Comparison of ENCODE assay signal across 2 cellular contexts in genomic region chr9:124377551-124377950, GRCh38.
TF ChIP-seq lines count a peak whose summit lies in the region.

No MANE protein-coding gene starts in this region.

TF ChIP-seq in IMR-90, 13 proteins besides CTCF, POLR2A, EP300 and RAD21:
- no peak for TF ChIP-seq MAFK (IDR thresholded peaks at IDR 0.05; ENCODE audit: low read depth, low read length)
- no peak for TF ChIP-seq SMC3 (IDR thresholded peaks at IDR 0.05; ENCODE audit: low read depth, low read length)
- TF ChIP-seq RCOR1 (IDR thresholded peaks at IDR 0.05; ENCODE audit: insufficient replicate concordance, low read length): no peak
- TF ChIP-seq RFX5 (IDR thresholded peaks at IDR 0.05; ENCODE audit: low read depth, low read length): no peak
- TF ChIP-seq MXI1 (IDR thresholded peaks at IDR 0.05; ENCODE audit: borderline replicate concordance, low read depth, low read length): no peak
- TF ChIP-seq NFE2L2 (IDR thresholded peaks at IDR 0.05; ENCODE audit: low read depth, low read length): no peak
- no peak for TF ChIP-seq MAZ (IDR thresholded peaks at IDR 0.05; ENCODE audit: borderline replicate concordance, low read depth, low read length)
- no peak for TF ChIP-seq BHLHE40 (IDR thresholded peaks at IDR 0.05; ENCODE audit: low read depth, low read length)
- no peak for TF ChIP-seq FOS (IDR thresholded peaks at IDR 0.05; ENCODE audit: low read depth, low read length)
- TF ChIP-seq CHD1 (IDR thresholded peaks at IDR 0.05; ENCODE audit: low read depth, low read length): no peak
- TF ChIP-seq USF2 (IDR thresholded peaks at IDR 0.05; ENCODE audit: low read depth, low read length): no peak
- no peak for TF ChIP-seq CEBPB (IDR thresholded peaks at IDR 0.05; ENCODE audit: low read depth, low read length)
- no peak for TF ChIP-seq ELK1 (IDR thresholded peaks at IDR 0.05; ENCODE audit: borderline replicate concordance, low read depth, low read length)

TF ChIP-seq in K562, 482 proteins besides CTCF, POLR2A, EP300 and RAD21:
- TF ChIP-seq SETDB1 (IDR thresholded peaks at IDR 0.05; ENCODE audit: low read length): no peak
- TF ChIP-seq ZNF277 (CRISPR knock-in tag; IDR thresholded peaks at IDR 0.05; ENCODE audit: borderline replicate concordance): no peak
- TF ChIP-seq ZNF316 (IDR thresholded peaks at IDR 0.05): no peak
- TF ChIP-seq MECOM (CRISPR knock-in tag; IDR thresholded peaks at IDR 0.05): peak; percentile 73; the same call in 1 of the 2 replicates
- TF ChIP-seq NR3C1 (CRISPR knock-in tag; IDR thresholded peaks at IDR 0.05): no peak
- TF ChIP-seq MXD1 (CRISPR knock-in tag; IDR thresholded peaks at IDR 0.05; ENCODE audit: borderline replicate concordance, poor library complexity, severe bottlenecking): no peak
- no peak for TF ChIP-seq ZFP36 (IDR thresholded peaks at IDR 0.05; ENCODE audit: low read depth, low read length, partially characterized antibody)
- no peak for TF ChIP-seq RBM22 (IDR thresholded peaks at IDR 0.05; ENCODE audit: low read depth, low read length, poor library complexity, severe bottlenecking)
- TF ChIP-seq PATZ1 (CRISPR knock-in tag; IDR thresholded peaks at IDR 0.05; ENCODE audit: borderline replicate concordance): no peak
- no peak for TF ChIP-seq SREBF2 (CRISPR knock-in tag; IDR thresholded peaks at IDR 0.05)
- TF ChIP-seq JUNB (CRISPR knock-in tag; conservative IDR thresholded peaks at IDR 0.05): no peak
- TF ChIP-seq SNIP1 (IDR thresholded peaks at IDR 0.05; ENCODE audit: low read depth): no peak
- TF ChIP-seq SMAD1 (IDR thresholded peaks at IDR 0.05; ENCODE audit: low read depth, low read length, partially characterized antibody): no peak
- no peak for TF ChIP-seq PBX2 (CRISPR knock-in tag; IDR thresholded peaks at IDR 0.05; ENCODE audit: low read depth)
- peak; percentile 96 for TF ChIP-seq PBX2 (tag; conservative IDR thresholded peaks at IDR 0.05; ENCODE audit: low read depth)
- TF ChIP-seq HMBOX1 (IDR thresholded peaks at IDR 0.05): no peak
- no peak for TF ChIP-seq BCL6 (CRISPR knock-in tag; IDR thresholded peaks at IDR 0.05)
- no peak for TF ChIP-seq ZNF24 (IDR thresholded peaks at IDR 0.05)
- no peak for TF ChIP-seq KAT8 (IDR thresholded peaks at IDR 0.05; ENCODE audit: low read depth)
- no peak for TF ChIP-seq ZC3H11A (IDR thresholded peaks at IDR 0.05; ENCODE audit: low read depth, low read length)
- peak; percentile 92 for TF ChIP-seq MEIS2 (IDR thresholded peaks at IDR 0.05; ENCODE audit: partially characterized antibody)
- no peak for TF ChIP-seq NCOA6 (IDR thresholded peaks at IDR 0.05)
- TF ChIP-seq PKNOX1 (IDR thresholded peaks at IDR 0.05): peak; percentile 38; the same call in 1 of the 2 replicates
- TF ChIP-seq ELF1 (tag; IDR thresholded peaks at IDR 0.05): no peak
- no peak for TF ChIP-seq ZNF354B (CRISPR knock-in tag; IDR thresholded peaks at IDR 0.05)
- TF ChIP-seq HOXB6 (CRISPR knock-in tag; IDR thresholded peaks at IDR 0.05; ENCODE audit: borderline replicate concordance): no peak
- no peak for TF ChIP-seq SRSF9 (IDR thresholded peaks at IDR 0.05; ENCODE audit: borderline replicate concordance, low read depth, low read length)
- no peak for TF ChIP-seq ATF7 (IDR thresholded peaks at IDR 0.05)
- TF ChIP-seq ATF1 (CRISPR knock-in tag; IDR thresholded peaks at IDR 0.05): no peak
- TF ChIP-seq ATF1 (tag; IDR thresholded peaks at IDR 0.05): 0 out of 2 replicates have a peak, but pooled peaks have one; percentile 28
- no peak for TF ChIP-seq MTF1 (CRISPR knock-in tag; IDR thresholded peaks at IDR 0.05; ENCODE audit: borderline replicate concordance)
- no peak for TF ChIP-seq HLTF (IDR thresholded peaks at IDR 0.05)
- no peak for TF ChIP-seq TCF15 (CRISPR knock-in tag; IDR thresholded peaks at IDR 0.05)
- no peak for TF ChIP-seq ZNF134 (CRISPR knock-in tag; conservative IDR thresholded peaks at IDR 0.05)
- no peak for TF ChIP-seq PCBP2 (IDR thresholded peaks at IDR 0.05; ENCODE audit: low read depth, low read length, poor library complexity, severe bottlenecking)
- no peak for TF ChIP-seq NCOA2 (IDR thresholded peaks at IDR 0.05; ENCODE audit: partially characterized antibody in 2 of 2)
